ENCODE assay signal across 1 cellular context in the genomic region with DNA sequence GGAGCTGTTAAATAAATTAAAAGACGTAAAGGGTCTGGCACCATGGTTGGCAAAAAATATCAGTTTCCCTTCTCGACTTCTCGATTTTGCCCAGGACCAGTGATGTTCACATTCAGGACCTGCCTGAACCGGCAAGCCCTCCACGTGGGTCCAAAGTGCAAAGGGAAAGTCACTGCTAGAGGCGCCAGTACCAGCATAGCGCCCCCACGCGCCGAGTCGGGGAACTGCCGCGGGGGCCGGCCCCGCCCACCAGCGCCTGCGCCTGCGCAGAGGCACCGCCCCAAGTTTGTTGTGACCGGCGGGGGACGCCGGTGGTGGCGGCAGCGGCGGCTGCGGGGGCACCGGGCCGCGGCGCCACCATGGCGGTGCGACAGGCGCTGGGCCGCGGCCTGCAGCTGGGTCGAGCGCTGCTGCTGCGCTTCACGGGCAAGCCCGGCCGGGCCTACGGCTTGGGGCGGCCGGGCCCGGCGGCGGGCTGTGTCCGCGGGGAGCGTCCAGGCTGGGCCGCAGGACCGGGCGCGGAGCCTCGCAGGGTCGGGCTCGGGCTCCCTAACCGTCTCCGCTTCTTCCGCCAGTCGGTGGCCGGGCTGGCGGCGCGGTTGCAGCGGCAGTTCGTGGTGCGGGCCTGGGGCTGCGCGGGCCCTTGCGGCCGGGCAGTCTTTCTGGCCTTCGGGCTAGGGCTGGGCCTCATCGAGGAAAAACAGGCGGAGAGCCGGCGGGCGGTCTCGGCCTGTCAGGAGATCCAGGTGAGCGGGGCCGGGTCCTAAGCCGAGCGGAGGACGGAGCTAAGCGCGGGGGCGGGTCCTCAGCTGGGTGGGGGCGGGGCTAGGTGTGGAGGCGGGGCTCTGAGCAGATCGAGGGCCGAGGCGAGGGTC.
TF ChIP-seq lines count a peak whose summit lies in the region.

Gene PINK1, plus strand, starts transcription at position 269 of the 875 bp plus-strand sequence. Its CDS starts 91 bp downstream, at position 360.

TF ChIP-seq in HepG2, 621 proteins besides CTCF, POLR2A, EP300 and RAD21 (continued from another document and continues in another):
- TF ChIP-seq ZNF777 (CRISPR knock-in tag; IDR thresholded peaks at IDR 0.05) (peak; percentile 50; the same call in 1 of the 2 replicates), ZNF572 (CRISPR knock-in tag; IDR thresholded peaks at IDR 0.05) (no peak), SP5 (CRISPR knock-in tag; IDR thresholded peaks at IDR 0.05; ENCODE audit: borderline replicate concordance, low read depth) (peak; percentile 84), CBX1 (IDR thresholded peaks at IDR 0.05; ENCODE audit: low read depth) (no peak), HNF4G (IDR thresholded peaks at IDR 0.05; ENCODE audit: borderline replicate concordance, low read depth, low read length) (peak; percentile 96), HNF4G (CRISPR knock-in tag; IDR thresholded peaks at IDR 0.05; ENCODE audit: borderline replicate concordance, low read depth) (peak; percentile 86; the same call in 1 of the 2 replicates), ZNF546 (CRISPR knock-in tag; conservative IDR thresholded peaks at IDR 0.05) (no peak), ZNF24 (IDR thresholded peaks at IDR 0.05) (0 out of 2 replicates have a peak, but pooled peaks have one; percentile 13), ZGPAT (CRISPR knock-in tag; IDR thresholded peaks at IDR 0.05) (peak; percentile 75), ZFX (CRISPR knock-in tag; IDR thresholded peaks at IDR 0.05; ENCODE audit: low read depth) (peak; percentile 86), AGO1 (IDR thresholded peaks at IDR 0.05; ENCODE audit: low read depth, low read length, poor library complexity, severe bottlenecking) (no peak), ZNF543 (CRISPR knock-in tag; IDR thresholded peaks at IDR 0.05) (no peak), ZNF775 (CRISPR knock-in tag; IDR thresholded peaks at IDR 0.05; ENCODE audit: borderline replicate concordance) (no peak), ZBTB37 (CRISPR knock-in tag; IDR thresholded peaks at IDR 0.05) (no peak), ZNF660 (CRISPR knock-in tag; IDR thresholded peaks at IDR 0.05; ENCODE audit: borderline replicate concordance, low read depth) (no peak), JDP2 (CRISPR knock-in tag; IDR thresholded peaks at IDR 0.05; ENCODE audit: borderline replicate concordance) (no peak), MED8 (CRISPR knock-in tag; IDR thresholded peaks at IDR 0.05; ENCODE audit: insufficient replicate concordance) (no peak), YY1 (IDR thresholded peaks at IDR 0.05; ENCODE audit: insufficient read depth, insufficient replicate concordance, low read depth, low read length) (peak; percentile 71), GATA4 (IDR thresholded peaks at IDR 0.05; ENCODE audit: borderline replicate concordance, low read depth) (no peak), ZNF446 (CRISPR knock-in tag; IDR thresholded peaks at IDR 0.05) (no peak), AHR (CRISPR knock-in tag; IDR thresholded peaks at IDR 0.05) (0 out of 2 replicates have a peak, but pooled peaks have one; percentile 5), ZNF589 (CRISPR knock-in tag; conservative IDR thresholded peaks at IDR 0.05) (no peak), ZNF574 (CRISPR knock-in tag; IDR thresholded peaks at IDR 0.05) (peak; percentile 86), ZNF883 (CRISPR knock-in tag; IDR thresholded peaks at IDR 0.05; ENCODE audit: not compliant biosample characterization) (no peak), ZNF564 (CRISPR knock-in tag; IDR thresholded peaks at IDR 0.05) (no peak), ZNF607 (CRISPR knock-in tag; IDR thresholded peaks at IDR 0.05; ENCODE audit: borderline replicate concordance) (peak; percentile 59; the same call in 1 of the 2 replicates), ZNF674 (CRISPR knock-in tag; IDR thresholded peaks at IDR 0.05; ENCODE audit: low read depth) (0 out of 2 replicates have a peak, but pooled peaks have one; percentile 54), U2AF1 (optimal IDR thresholded peaks at IDR 0.05; ENCODE audit: low read depth, low read length) (no peak), RCOR2 (CRISPR knock-in tag; IDR thresholded peaks at IDR 0.05) (no peak), GPN1 (CRISPR knock-in tag; IDR thresholded peaks at IDR 0.05; ENCODE audit: borderline replicate concordance) (no peak), ZNF18 (CRISPR knock-in tag; IDR thresholded peaks at IDR 0.05; ENCODE audit: insufficient replicate concordance) (no peak), ISX (CRISPR knock-in tag; conservative IDR thresholded peaks at IDR 0.05) (no peak), NRL (CRISPR knock-in tag; IDR thresholded peaks at IDR 0.05; ENCODE audit: borderline replicate concordance) (no peak), ZNF451 (CRISPR knock-in tag; IDR thresholded peaks at IDR 0.05) (no peak), FOXO1 (CRISPR knock-in tag; IDR thresholded peaks at IDR 0.05) (peak; percentile 49; the same call in 1 of the 2 replicates), ZNF441 (CRISPR knock-in tag; IDR thresholded peaks at IDR 0.05; ENCODE audit: borderline replicate concordance) (no peak; the same call in 1 of the 2 replicates), SYNCRIP (IDR thresholded peaks at IDR 0.05; ENCODE audit: insufficient read depth, low read depth, low read length) (no peak), MIER3 (CRISPR knock-in tag; IDR thresholded peaks at IDR 0.05; ENCODE audit: borderline replicate concordance) (peak; percentile 32; the same call in 1 of the 2 replicates), ZNF547 (CRISPR knock-in tag; IDR thresholded peaks at IDR 0.05) (peak; percentile 45; the same call in 1 of the 2 replicates), ZNF180 (CRISPR knock-in tag; IDR thresholded peaks at IDR 0.05; ENCODE audit: borderline replicate concordance, low read depth) (no peak), MXD4 (CRISPR knock-in tag; IDR thresholded peaks at IDR 0.05) (peak; percentile 91), BHLHE40 (IDR thresholded peaks at IDR 0.05; ENCODE audit: low read length) (0 out of 2 replicates have a peak, but pooled peaks have one; percentile 40), ETV6 (CRISPR knock-in tag; conservative IDR thresholded peaks at IDR 0.05) (0 out of 2 replicates have a peak, but pooled peaks have one; percentile 6)
- TF ChIP-seq, protein P1, sequence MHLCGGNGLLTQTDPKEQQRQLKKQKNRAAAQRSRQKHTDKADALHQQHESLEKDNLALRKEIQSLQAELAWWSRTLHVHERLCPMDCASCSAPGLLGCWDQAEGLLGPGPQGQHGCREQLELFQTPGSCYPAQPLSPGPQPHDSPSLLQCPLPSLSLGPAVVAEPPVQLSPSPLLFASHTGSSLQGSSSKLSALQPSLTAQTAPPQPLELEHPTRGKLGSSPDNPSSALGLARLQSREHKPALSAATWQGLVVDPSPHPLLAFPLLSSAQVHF (CRISPR knock-in tag; IDR thresholded peaks at IDR 0.05) = no peak
- TF ChIP-seq, protein P2, sequence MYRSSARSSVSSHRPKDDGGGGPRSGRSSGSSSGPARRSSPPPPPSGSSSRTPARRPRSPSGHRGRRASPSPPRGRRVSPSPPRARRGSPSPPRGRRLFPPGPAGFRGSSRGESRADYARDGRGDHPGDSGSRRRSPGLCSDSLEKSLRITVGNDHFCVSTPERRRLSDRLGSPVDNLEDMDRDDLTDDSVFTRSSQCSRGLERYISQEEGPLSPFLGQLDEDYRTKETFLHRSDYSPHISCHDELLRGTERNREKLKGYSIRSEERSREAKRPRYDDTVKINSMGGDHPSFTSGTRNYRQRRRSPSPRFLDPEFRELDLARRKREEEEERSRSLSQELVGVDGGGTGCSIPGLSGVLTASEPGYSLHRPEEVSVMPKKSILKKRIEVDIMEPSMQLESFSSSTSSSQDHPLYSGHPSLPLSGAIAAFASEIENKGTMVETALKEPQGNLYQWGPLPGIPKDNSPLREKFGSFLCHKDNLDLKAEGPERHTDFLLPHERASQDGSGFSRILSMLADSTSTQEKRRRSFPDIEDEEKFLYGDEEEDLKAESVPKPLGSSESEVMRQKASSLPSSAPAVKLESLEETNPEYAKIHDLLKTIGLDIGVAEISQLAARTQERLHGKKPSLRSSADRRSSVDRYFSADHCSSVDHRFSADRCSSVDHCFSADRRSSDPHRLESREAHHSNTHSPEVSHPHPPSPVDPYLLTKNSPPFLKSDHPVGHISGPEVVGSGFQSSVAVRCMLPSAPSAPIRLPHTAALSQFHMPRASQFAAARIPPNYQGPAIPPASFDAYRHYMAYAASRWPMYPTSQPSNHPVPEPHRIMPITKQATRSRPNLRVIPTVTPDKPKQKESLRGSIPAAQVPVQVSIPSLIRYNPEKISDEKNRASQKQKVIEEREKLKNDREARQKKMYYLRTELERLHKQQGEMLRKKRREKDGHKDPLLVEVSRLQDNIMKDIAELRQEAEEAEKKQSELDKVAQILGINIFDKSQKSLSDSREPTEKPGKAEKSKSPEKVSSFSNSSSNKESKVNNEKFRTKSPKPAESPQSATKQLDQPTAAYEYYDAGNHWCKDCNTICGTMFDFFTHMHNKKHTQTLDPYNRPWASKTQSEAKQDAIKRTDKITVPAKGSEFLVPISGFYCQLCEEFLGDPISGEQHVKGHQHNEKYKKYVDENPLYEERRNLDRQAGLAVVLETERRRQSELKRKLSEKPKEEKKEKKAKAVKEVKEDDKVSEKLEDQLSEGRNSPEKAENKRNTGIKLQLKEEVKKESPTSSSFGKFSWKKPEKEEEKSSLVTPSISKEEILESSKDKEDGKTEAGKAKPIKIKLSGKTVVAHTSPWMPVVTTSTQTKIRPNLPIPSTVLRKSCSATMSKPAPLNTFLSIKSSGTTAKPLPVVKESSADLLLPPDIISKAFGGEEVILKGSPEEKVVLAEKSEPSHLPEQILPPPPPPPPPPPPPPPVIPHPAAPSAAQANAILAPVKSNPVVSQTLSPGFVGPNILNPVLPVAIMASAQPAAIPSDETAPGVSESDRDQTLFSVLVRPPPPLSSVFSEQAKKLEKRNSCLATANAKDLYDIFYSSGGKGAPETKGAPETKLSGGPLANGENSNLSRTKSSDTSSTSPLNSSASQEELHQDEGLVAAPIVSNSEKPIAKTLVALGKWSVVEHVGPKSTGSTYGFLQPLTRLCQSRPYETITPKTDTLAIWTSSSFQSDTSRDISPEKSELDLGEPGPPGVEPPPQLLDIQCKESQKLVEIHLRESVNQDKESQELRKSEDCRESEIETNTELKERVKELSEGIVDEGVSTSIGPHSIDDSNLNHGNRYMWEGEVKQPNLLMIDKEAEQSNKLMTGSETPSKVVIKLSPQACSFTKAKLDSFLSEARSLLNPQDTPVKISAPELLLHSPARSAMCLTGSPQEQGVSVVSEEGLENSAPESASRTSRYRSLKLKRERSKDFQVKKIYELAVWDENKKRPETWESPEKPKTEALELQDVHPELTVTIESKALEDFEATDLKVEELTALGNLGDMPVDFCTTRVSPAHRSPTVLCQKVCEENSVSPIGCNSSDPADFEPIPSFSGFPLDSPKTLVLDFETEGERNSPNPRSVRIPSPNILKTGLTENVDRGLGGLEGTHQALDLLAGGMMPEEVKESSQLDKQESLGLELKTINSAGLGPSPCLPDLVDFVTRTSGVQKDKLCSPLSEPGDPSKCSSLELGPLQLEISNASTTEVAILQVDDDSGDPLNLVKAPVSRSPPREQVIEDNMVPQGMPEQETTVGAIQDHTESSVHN (CRISPR knock-in tag; IDR thresholded peaks at IDR 0.05) = no peak
- TF ChIP-seq, protein P3, sequence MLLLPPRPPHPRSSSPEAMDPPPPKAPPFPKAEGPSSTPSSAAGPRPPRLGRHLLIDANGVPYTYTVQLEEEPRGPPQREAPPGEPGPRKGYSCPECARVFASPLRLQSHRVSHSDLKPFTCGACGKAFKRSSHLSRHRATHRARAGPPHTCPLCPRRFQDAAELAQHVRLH (CRISPR knock-in tag; IDR thresholded peaks at IDR 0.05; ENCODE audit: borderline replicate concordance, low read depth) = 0 out of 2 replicates have a peak, but pooled peaks have one; percentile 68
